1 cellular context compared by ENCODE assay signal in the genomic region with DNA sequence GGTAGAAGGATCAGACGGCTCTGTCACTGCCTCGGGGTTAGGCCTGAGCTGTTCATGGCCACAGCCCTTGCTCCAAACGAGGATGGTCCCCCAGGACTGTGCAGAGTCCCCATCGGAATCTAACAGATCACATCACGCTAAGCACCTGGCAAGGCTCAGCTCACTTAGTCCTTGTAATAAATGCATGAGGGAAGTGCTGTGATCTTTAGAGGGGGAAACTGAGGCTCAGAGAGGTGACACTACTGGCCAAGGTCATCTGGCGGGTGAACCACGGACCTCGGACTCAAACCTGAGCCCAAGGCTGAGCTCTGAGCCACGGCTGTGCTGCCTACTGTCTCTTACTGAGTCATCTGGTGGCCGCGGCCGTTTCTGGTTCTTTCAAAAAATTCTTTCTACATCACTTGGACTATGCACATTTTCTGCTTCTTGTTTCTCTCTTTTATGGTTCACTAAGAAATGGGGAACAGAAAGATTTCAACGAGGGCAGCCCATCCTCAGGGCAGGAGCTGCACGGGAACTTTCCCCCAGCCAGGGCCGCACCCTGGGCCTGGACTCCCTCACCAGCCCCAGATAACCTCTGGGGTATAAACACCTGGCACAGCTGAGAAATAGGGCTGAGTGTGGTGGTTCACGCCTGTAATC.
A peak's percentile ranks its signal among the peaks of the same experiment; 100 is the strongest.
TF ChIP-seq lines count a peak whose summit lies in the region.

No MANE protein-coding gene starts in this region.

TF ChIP-seq in HepG2, 621 proteins besides CTCF, POLR2A, EP300 and RAD21:
- TF ChIP-seq BRF2 (CRISPR knock-in tag; IDR thresholded peaks at IDR 0.05) (no peak), SP2 (CRISPR knock-in tag; IDR thresholded peaks at IDR 0.05) (0 out of 2 replicates have a peak, but pooled peaks have one; percentile 18), ZNF121 (CRISPR knock-in tag; IDR thresholded peaks at IDR 0.05) (no peak)
